Comparison of ENCODE assay signal across 8 cellular contexts in the genomic region with DNA sequence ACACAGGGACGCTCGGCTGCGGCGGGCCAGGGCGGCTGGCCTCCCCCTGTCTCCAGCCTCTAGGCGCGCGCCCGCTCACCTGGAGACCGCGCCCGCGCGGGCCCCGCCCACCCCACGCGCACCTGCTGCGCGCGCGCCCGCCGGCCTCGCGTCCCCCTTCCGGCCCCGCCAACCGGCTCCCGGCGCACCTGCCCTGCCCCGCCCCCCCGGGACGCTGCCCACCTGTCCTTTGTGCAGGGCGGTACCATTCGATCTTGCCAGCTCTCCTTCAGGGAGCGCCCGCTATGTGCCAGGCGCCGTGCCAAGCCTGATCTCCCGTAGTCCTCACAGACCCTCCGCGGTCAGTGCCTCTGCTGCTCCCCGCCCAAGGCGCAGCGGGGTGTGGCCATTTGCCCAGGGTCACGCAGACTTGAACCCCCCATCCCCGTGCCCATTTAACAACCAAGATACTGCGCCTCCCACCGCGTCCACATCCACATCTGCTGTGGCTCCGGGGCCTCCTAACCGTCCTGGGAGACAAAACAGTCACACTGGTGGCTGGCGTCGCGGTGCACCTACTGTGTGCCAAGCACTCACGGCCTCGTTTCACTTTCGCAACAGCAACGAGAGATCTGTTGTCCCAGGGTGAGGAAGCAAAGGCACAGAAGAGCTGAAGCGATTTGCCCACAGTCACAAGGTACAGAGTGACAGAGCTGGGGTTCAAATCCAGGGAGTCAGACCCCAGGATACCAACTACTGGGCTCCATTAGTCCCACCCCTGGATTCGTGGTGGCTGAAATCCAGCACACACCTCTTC. TPM values are rescaled to one million over a fixed set of nuclear protein-coding genes. Genes with fewer than 3 reads are reported as not detected.
DNase-seq lines count a peak whose midpoint lies in the region; ATAC-seq and TF ChIP-seq lines count a peak whose summit lies in the region.

No MANE protein-coding gene starts in this region.

- peak overlapping the region in 1 of 2 donors; percentile 5 for H3K27ac ChIP-seq in coronary artery
- H3K27ac ChIP-seq in transverse colon = peak overlapping the region; percentile 55 to 72 (median 68)

- peak; percentile 45 for DNase-seq in stimulated activated CD4-positive, alpha-beta T cell treated with anti-CD3 and anti-CD28 coated beads, Interleukin-12 subunit alpha, Interleukin-12 subunit beta, amount 100 ng/mL, for 4 hours
- no peak for DNase-seq in stimulated activated CD4-positive, alpha-beta T cell treated with anti-CD3 and anti-CD28 coated beads, Interleukin-2, amount 100 ng/mL, for 48 hours
- DNase-seq in NCI-H1436 treated with DMSO at 0.1 percent for 48 hours (lab: John Stamatoyannopoulos, UW) = peak; percentile 83
- DNase-seq in coronary artery (ENCODE audit: low spot score) = no peak
- DNase-seq in mucosa of gallbladder (ENCODE audit: low spot score) = peak; percentile 90
- peak; percentile 91 for DNase-seq in transverse colon

- H3K36me3 ChIP-seq in transverse colon = no peaks in the 10 kb centered on the region

- TF ChIP-seq CTCF in coronary artery (IDR thresholded peaks at IDR 0.05) (no peak), transverse colon (IDR thresholded peaks at IDR 0.05) (no peak)

- H3K9me3 ChIP-seq in transverse colon = no peaks in the 10 kb centered on the region

- intact Hi-C loops in transverse colon (cut with DNase I; ENCODE audit: low total_unique reads) = loop anchor here (5.0 kb wide), 1 partner anchor 475 kb away; no protein-coding TSS in a partner anchor

- in situ Hi-C loops in transverse colon (cut with MboI; ENCODE audit: low pct_ligation_motif_present in 1 of 4, low pct_unique_long_range_greater_than_20kb in 1 of 4, low sequenced_read_pairs in 3 of 4) = no loop called here

- peak; percentile 2 to 6 for ATAC-seq in activated CD4-positive, CD25-positive, alpha-beta regulatory T cell treated with anti-CD3 and anti-CD28 coated beads, Interleukin-2, amount 50 U/mL, for 24 hours
- no peak for ATAC-seq in GM21447 (IDR thresholded peaks at IDR 0.05; ENCODE audit: unreplicated experiment)

- no peak for TF ChIP-seq EP300 in transverse colon (IDR thresholded peaks at IDR 0.05; ENCODE audit: low read depth)

- no peak for TF ChIP-seq POLR2A in transverse colon (IDR thresholded peaks at IDR 0.05)

- H3K4me3 ChIP-seq in coronary artery = peak overlapping the region; percentile 74
- H3K4me3 ChIP-seq in transverse colon = peak overlapping the region; percentile 35 to 56 (median 45)

- H3K4me1 ChIP-seq in transverse colon = peaks cover 15 to 39% (median 29%) of the 10 kb centered on the region in 4 donors

- H3K27me3 ChIP-seq in transverse colon = no peaks in the 10 kb centered on the region

- 6% methylated on average over 43 of the region's 61 CpGs; no CpG with 5 or more reads in 1 of the 2 donors for WGBS in transverse colon (ENCODE audit: low coverage in 1 of 2), 2 donors

RNA-seq across cellular contexts. Expression of a gene that starts 48.1 kb away (rescaled TPM):
- total RNA-seq in mucosa of gallbladder = 53.0 TPM
- total RNA-seq in transverse colon = 100 to 1,000 TPM in 1 of 4 donors, 10 to 100 TPM in 3; 45.6 to 105 (median 85.9) TPM

Comparison
In these comparisons a context has a peak if more than half of its experiments do, and no peak if none do; other contexts are left out.
1. DNase-seq: peak in stimulated activated CD4-positive, alpha-beta T cell treated with anti-CD3 and anti-CD28 coated beads, Interleukin-12 subunit alpha, Interleukin-12 subunit beta, amount 100 ng/mL, for 4 hours (single experiment), NCI-H1436 treated with DMSO at 0.1 percent for 48 hours (single experiment), mucosa of gallbladder (single experiment) and transverse colon (single experiment); none in stimulated activated CD4-positive, alpha-beta T cell treated with anti-CD3 and anti-CD28 coated beads, Interleukin-2, amount 100 ng/mL, for 48 hours (0 of 2) and coronary artery (single experiment).